ENCODE assay signal across 8 cellular contexts in genomic region chr2:73293534-73294171, GRCh38. TPM values are rescaled to one million over a fixed set of nuclear protein-coding genes. Genes with fewer than 3 reads are reported as not detected.
A peak's percentile ranks its signal among the peaks of the same experiment; 100 is the strongest.
DNase-seq lines count a peak whose midpoint lies in the region; ATAC-seq and TF ChIP-seq lines count a peak whose summit lies in the region.

Gene EGR4 (minus strand): TSS chr2:73293548. CDS start chr2:73293317, 231 bp downstream.

- CTCF ChIA-PET in Caco-2 (lab: Charles Lee) = interaction anchor here (0.6 to 0.8 kb wide), 5 partner anchors 9 to 136 kb away, joined by 3 to 6 read pairs (median 3); partner anchors contain the start of gene FBXO41

- peak within 1 kb of the TSS; percentile 18 for H3K27ac Mint-ChIP-seq in Caco-2 (ENCODE audit: unreplicated experiment)
- peak within 1 kb of the TSS in 1 of 2 donors; percentile 75 for H3K27ac Mint-ChIP-seq in natural killer cell

- H3K4me3 Mint-ChIP-seq in Caco-2 (ENCODE audit: unreplicated experiment) = peak within 1 kb of the TSS; percentile 71
- peak within 1 kb of the TSS; percentile 72 for H3K4me3 Mint-ChIP-seq in natural killer cell

- no peaks in the 10 kb centered on the region for H4K20me1 ChIP-seq in OCI-LY1 (ENCODE audit: insufficient read depth, low read length)

- no peaks in the 10 kb centered on the region for H3K9me3 Mint-ChIP-seq in Caco-2 (ENCODE audit: unreplicated experiment)
- no peaks in the 10 kb centered on the region for H3K9me3 Mint-ChIP-seq in natural killer cell

- no peaks in the 10 kb centered on the region for H3K9me2 ChIP-seq in OCI-LY1 (ENCODE audit: low read depth, low read length)

- H3K36me3 Mint-ChIP-seq in Caco-2 (ENCODE audit: insufficient read depth, unreplicated experiment) (no peaks in the 10 kb centered on the region), natural killer cell (no peaks in the 10 kb centered on the region)

- H3K36me3 ChIP-seq in Caco-2 (ENCODE audit: control insufficient read depth, insufficient read depth, low read length) (no peaks in the 10 kb centered on the region), HUES48 (ENCODE audit: control insufficient read depth, insufficient read depth, low read length) (no peaks in the 10 kb centered on the region), OCI-LY1 (ENCODE audit: insufficient read depth, low read length) (no peaks in the 10 kb centered on the region)

- H3K9ac ChIP-seq in HUES48 (ENCODE audit: low read depth, low read length) (no peak within 1 kb of the TSS), OCI-LY1 (ENCODE audit: low read length) (no peak within 1 kb of the TSS)

- H3K27me3 Mint-ChIP-seq in Caco-2 (ENCODE audit: insufficient read depth, unreplicated experiment) = peaks cover 23% of the 10 kb centered on the region
- peaks cover 59 to 62% of the 10 kb centered on the region in 2 donors for H3K27me3 Mint-ChIP-seq in natural killer cell (ENCODE audit: low read depth in 2 of 2)

- intact Hi-C loops in Caco-2 (cut with micrococcal nuclease; ENCODE audit: unreplicated experiment) = no loop called here
- intact Hi-C loops in natural killer cell (cut with micrococcal nuclease) = loop anchor here (1.0 to 5.0 kb wide), 4 partner anchors 9 to 91 kb away; partner anchors contain the start of genes ALMS1, FBXO41, PRADC1 and SMYD5

- ATAC-seq in GM21526 (IDR thresholded peaks at IDR 0.05; ENCODE audit: low FRiP score, unreplicated experiment) (peak; percentile 91), natural killer cell (peak; percentile 93 to 95 (median 94))

- H3K9me3 ChIP-seq in Caco-2 (no peaks in the 10 kb centered on the region), HUES48 (ENCODE audit: control insufficient read depth, insufficient read depth, low read length) (no peaks in the 10 kb centered on the region), OCI-LY1 (ENCODE audit: low read length) (no peaks in the 10 kb centered on the region)

- no TSS peak for BruUV-seq in Caco-2 (replicated peaks; lab: Mats Ljungman, UMichigan)

- H3F3A ChIP-seq in OCI-LY1 (ENCODE audit: insufficient read depth, low read length) = no peaks in the 10 kb centered on the region

- DNase-seq in Caco-2 = peak; percentile 89 to 91
- peak; percentile 86 for DNase-seq in activated T-cell treated with anti-CD3 and anti-CD28 coated beads for 48 hours (ENCODE audit: low read depth)
- DNase-seq in erythroblast (lab: John Stamatoyannopoulos, UW) = peak; percentile 61 to 78
- peak; percentile 85 for DNase-seq in natural killer cell
- DNase-seq in stimulated activated naive CD4-positive, alpha-beta T cell treated with Interleukin-2 at 50 U/mL for 16 hours (lab: John Stamatoyannopoulos, UW) = peak; percentile 90

- peak within 1 kb of the TSS; percentile 61 for H3K4me2 ChIP-seq in OCI-LY1 (ENCODE audit: low read length)

- H3K27ac ChIP-seq in HUES48 (ENCODE audit: low read depth, low read length) = no peak within 1 kb of the TSS
- H3K27ac ChIP-seq in OCI-LY1 (ENCODE audit: low read depth, low read length, poor library complexity, severe bottlenecking) = no peak within 1 kb of the TSS

- H3K4me1 ChIP-seq in Caco-2 (no peaks in the 10 kb centered on the region), HUES48 (ENCODE audit: control insufficient read depth, insufficient read depth, low read length) (peaks cover 8% of the 10 kb centered on the region; the same call in 1 of the 2 replicates), OCI-LY1 (ENCODE audit: insufficient read depth, low read length, severe bottlenecking) (peaks cover 6% of the 10 kb centered on the region)

- no peak for TF ChIP-seq POLR2A in erythroblast (IDR thresholded peaks at IDR 0.05; ENCODE audit: low read length)

- peak within 1 kb of the TSS; percentile 45 for H3K4me3 ChIP-seq in Caco-2 (ENCODE audit: low read depth, low read length)
- H3K4me3 ChIP-seq in HUES48 (ENCODE audit: low read depth, low read length) = peak within 1 kb of the TSS; percentile 60
- peak within 1 kb of the TSS; percentile 51 for H3K4me3 ChIP-seq in OCI-LY1 (ENCODE audit: low read depth, low read length, poor library complexity, severe bottlenecking)

- POLR2A ChIA-PET in Caco-2 (lab: Charles Lee) = interaction anchor here (0.7 kb wide), 1 partner anchor 59 kb away, joined by 3 read pairs; the partner anchor contains the start of gene CCT7

- H2AFZ ChIP-seq in OCI-LY1 (ENCODE audit: low read length) = no peak within 1 kb of the TSS

- TF ChIP-seq CTCF in Caco-2 (IDR thresholded peaks at IDR 0.05; ENCODE audit: insufficient read depth in 1 of 2, low read depth in 1 of 2, low read length in 1 of 2, severe bottlenecking in 1 of 2, unreplicated experiment in 1 of 2) = no peak
- TF ChIP-seq CTCF in OCI-LY1 (IDR thresholded peaks at IDR 0.05; ENCODE audit: low read length) = no peak
- no peak for TF ChIP-seq CTCF in natural killer cell (IDR thresholded peaks at IDR 0.05)

- H3K27me3 ChIP-seq in Caco-2 (replicated peaks; ENCODE audit: control insufficient read depth, insufficient read depth, low read length) (peaks cover 1% of the 10 kb centered on the region; the same call in 1 of the 2 replicates), HUES48 (ENCODE audit: control insufficient read depth, insufficient read depth, low read length) (peaks cover 87% of the 10 kb centered on the region), OCI-LY1 (ENCODE audit: insufficient read depth, low read length) (peaks cover 5% of the 10 kb centered on the region; the same call in 1 of the 2 replicates)

- no peaks in the 10 kb centered on the region for H3K79me2 ChIP-seq in OCI-LY1 (ENCODE audit: insufficient read depth, low read length)

- H3K4me1 Mint-ChIP-seq in Caco-2 (ENCODE audit: low read depth, unreplicated experiment) (no peaks in the 10 kb centered on the region), natural killer cell (peaks cover 7 to 8% of the 10 kb centered on the region in 2 donors)

RNA-seq across cellular contexts. Expression of gene EGR4, which starts in this region (rescaled TPM):
- total RNA-seq in Caco-2 (2022) = 0.30 TPM in 1 of 2 replicates, not detected in the other
- total RNA-seq in natural killer cell = 1 to 10 TPM in 2 of 3 donors, under 1 TPM in 1; 0.28 to 2.6 (median 1.1) TPM

Comparison
In these comparisons a context has a peak if more than half of its experiments do, and no peak if none do; other contexts are left out.
1. Peak in DNase-seq and H3K4me3 ChIP-seq in Caco-2; RNA of the gene not detected or under 1 TPM.